18 cellular contexts compared by ENCODE assay signal in genomic region chr1:95407864-95408291, GRCh38.
DNase-seq lines count a peak whose midpoint lies in the region; ATAC-seq and TF ChIP-seq lines count a peak whose summit lies in the region.
"Had no signal": no experiment of that assay in that cellular context is flagged by ENCODE, and none has a peak within 500 bp of the region (broad histone marks: within the 10 kb centered on the region; RNA-seq: fewer than 3 reads in every experiment).

No MANE protein-coding gene starts in this region.

- H3K4me3 Mint-ChIP-seq in GM23338, result peak overlapping the region; percentile 13; the same call in 1 of the 3 replicates
- H3K4me3 Mint-ChIP-seq: activated T-cell treated with anti-CD3 and anti-CD28 coated beads, Interleukin-2, amount 50 U/mL, for 72 hours; B cell; T-helper 1 cell treated with Interleukin-12 subunit alpha and Interleukin-12 subunit beta and Interleukin-4 antibody, amounts not matched to agents 30 μg/mL and 1 μg/mL, for 36 hours had no signal

- H3K27ac ChIP-seq in GM23338 (ENCODE audit: low read depth) (peak overlapping the region; percentile 97), hepatocyte (no peak overlapping the region)
- H3K27ac ChIP-seq: psoas muscle, tibial nerve had no signal

- peaks cover 1% of the 10 kb centered on the region for H3K27me3 Mint-ChIP-seq in GM23338 (ENCODE audit: insufficient read depth, low read depth, poor library complexity)

- H3K4me1 Mint-ChIP-seq in GM23338, result peaks cover 48% of the 10 kb centered on the region
- H3K4me1 Mint-ChIP-seq: B cell had no signal

- H3F3A ChIP-seq in GM23338 (replicated peaks; ENCODE audit: low read depth), result no peaks in the 10 kb centered on the region

- ATAC-seq in GM23338 (peak; percentile 93), GM19395 (IDR thresholded peaks at IDR 0.05; ENCODE audit: unreplicated experiment) (no peak), GM21717 (IDR thresholded peaks at IDR 0.05; ENCODE audit: unreplicated experiment) (no peak)
- ATAC-seq: activated T-cell treated with anti-CD3 and anti-CD28 coated beads, Interleukin-2, amount 50 U/mL, for 72 hours; psoas muscle had no signal

- peaks cover 14% of the 10 kb centered on the region; the same call in 1 of the 2 replicates for H3K9me2 ChIP-seq in GM23338 (ENCODE audit: insufficient read depth)
- H3K9me2 ChIP-seq in hepatocyte (replicated peaks; ENCODE audit: insufficient read depth), result no peaks in the 10 kb centered on the region

- peak overlapping the region; percentile 96 for H3K27ac Mint-ChIP-seq in GM23338
- H3K27ac Mint-ChIP-seq: activated T-cell treated with anti-CD3 and anti-CD28 coated beads, Interleukin-2, amount 50 U/mL, for 72 hours; B cell; T-helper 1 cell treated with Interleukin-12 subunit alpha and Interleukin-12 subunit beta and Interleukin-4 antibody, amounts not matched to agents 30 μg/mL and 1 μg/mL, for 36 hours had no signal

- H3K4me1 ChIP-seq in GM23338 (ENCODE audit: insufficient read depth) (peaks cover 39% of the 10 kb centered on the region), hepatocyte (ENCODE audit: insufficient read depth) (peaks cover 4% of the 10 kb centered on the region)
- H3K4me1 ChIP-seq: psoas muscle had no signal

- H3K36me3 ChIP-seq in GM23338 (ENCODE audit: insufficient read depth) (0 out of 2 replicates have a peak, but pooled peaks cover 9% of the 10 kb centered on the region), hepatocyte (replicated peaks; ENCODE audit: insufficient read depth, low read depth) (no peaks in the 10 kb centered on the region)
- H3K36me3 ChIP-seq: tibial nerve had no signal

- 44% methylated on average over 8 of the region's 8 CpGs for WGBS in hepatocyte (ENCODE audit: low lambda C conversion rate, missing lambda C conversion rate)
- WGBS in lower leg skin, 2 donors, result 35 to 48% methylated on average over 8 of the region's 8 CpGs

- H2AFZ ChIP-seq in GM23338, result no peak overlapping the region
- H2AFZ ChIP-seq in hepatocyte, result peak overlapping the region; percentile 34

- H4K20me1 ChIP-seq in GM23338 (replicated peaks; ENCODE audit: insufficient read depth) (no peaks in the 10 kb centered on the region), hepatocyte (ENCODE audit: insufficient read depth, poor library complexity, severe bottlenecking) (no peaks in the 10 kb centered on the region)

- H3K27me3 ChIP-seq in GM23338 (ENCODE audit: insufficient read depth) (no peaks in the 10 kb centered on the region), hepatocyte (no peaks in the 10 kb centered on the region)
- H3K27me3 ChIP-seq: tibial nerve had no signal

- H3K79me2 ChIP-seq in GM23338 (replicated peaks; ENCODE audit: insufficient read depth) (no peaks in the 10 kb centered on the region), hepatocyte (no peaks in the 10 kb centered on the region)

- peaks cover 26% of the 10 kb centered on the region for H3K36me3 Mint-ChIP-seq in GM23338 (ENCODE audit: low read depth)

- DNase-seq in GM23338 (ENCODE audit: low spot score) (peak; percentile 81), NCI-H82 treated with DMSO at 0.1 percent for 48 hours (lab: John Stamatoyannopoulos, UW; ENCODE audit: unreplicated experiment) (peak; percentile 92), hepatocyte (ENCODE audit: low spot score) (no peak), pons (ENCODE audit: low spot score) (peak; percentile 75), lower leg skin (ENCODE audit: low spot score in 2 of 2) (no peak), Kasumi-1 (lab: John Stamatoyannopoulos, UW) (no peak)
- DNase-seq: activated CD4-positive, alpha-beta T cell treated with anti-CD3 and anti-CD28 coated beads for 48 hours; activated T-cell treated with anti-CD3 and anti-CD28 coated beads, Interleukin-2, amount 50 U/mL, for 72 hours; amniotic stem cell; DMS79 treated with DMSO at 0.1 percent for 48 hours; NCI-H510A treated with DMSO at 0.1 percent for 48 hours; psoas muscle; stimulated activated CD4-positive, alpha-beta T cell treated with anti-CD3 and anti-CD28 coated beads, Interleukin-1b, Interleukin-23, amount 100 ng/mL, for 48 hours had no signal

- intact Hi-C loops in lower leg skin (cut with DNase I; ENCODE audit: low total_unique reads), result no loop called here

- H3K4me2 ChIP-seq in GM23338 (peak overlapping the region; percentile 64), hepatocyte (peak overlapping the region; percentile 64)

- TF ChIP-seq CTCF in GM23338 (conservative IDR thresholded peaks at IDR 0.05; ENCODE audit: low read depth in 2 of 2) (no peak), hepatocyte (IDR thresholded peaks at IDR 0.05; ENCODE audit: poor library complexity) (no peak), lower leg skin (IDR thresholded peaks at IDR 0.05) (no peak)

- no peaks in the 10 kb centered on the region for H3K9me3 ChIP-seq in hepatocyte (ENCODE audit: low read depth)
- H3K9me3 ChIP-seq: psoas muscle had no signal

- peaks cover 28% of the 10 kb centered on the region for H3K9me3 Mint-ChIP-seq in GM23338
- H3K9me3 Mint-ChIP-seq: T-helper 1 cell treated with Interleukin-12 subunit alpha and Interleukin-12 subunit beta and Interleukin-4 antibody, amounts not matched to agents 30 μg/mL and 1 μg/mL, for 36 hours had no signal

- no peak for TF ChIP-seq POLR2A in lower leg skin (IDR thresholded peaks at IDR 0.05)

- H3K4me3 ChIP-seq in GM23338 (no peak overlapping the region; the same call in 1 of the 2 replicates), hepatocyte (no peak overlapping the region), lower leg skin (ENCODE audit: low read depth, poor library complexity, severe bottlenecking) (no peak overlapping the region)
- H3K4me3 ChIP-seq: psoas muscle, tibial nerve had no signal

TF ChIP-seq in GM23338, 12 proteins besides CTCF, POLR2A, EP300 and RAD21 (continues in another document):
- no peak for TF ChIP-seq JUNB (IDR thresholded peaks at IDR 0.05; ENCODE audit: unreplicated experiment)
- no peak for TF ChIP-seq ZNF331 (CRISPR knock-in tag; IDR thresholded peaks at IDR 0.05; ENCODE audit: low read depth)
- 0 out of 2 replicates have a peak, but pooled peaks have one; percentile 34 for TF ChIP-seq ETS1 (IDR thresholded peaks at IDR 0.05)
- peak; percentile 76 for TF ChIP-seq NANOG (IDR thresholded peaks at IDR 0.05; ENCODE audit: borderline replicate concordance)

Comparison
In these comparisons a context has a peak if more than half of its experiments do, and no peak if none do; other contexts are left out.
1. DNase-seq: peak in GM23338 (single experiment), NCI-H82 treated with DMSO at 0.1 percent for 48 hours (single experiment) and pons (single experiment); none in hepatocyte (single experiment), lower leg skin (0 of 2) and Kasumi-1 (0 of 2).